Comparison of ENCODE assay signal across 20 cellular contexts in genomic region chr20:2672446-2672845, GRCh38. TPM values are rescaled to one million over a fixed set of nuclear protein-coding genes. Genes with fewer than 3 reads are reported as not detected.
DNase-seq lines count a peak whose midpoint lies in the region; ATAC-seq, FAIRE-seq and TF ChIP-seq lines count a peak whose summit lies in the region.
"Had no signal": no experiment of that assay in that cellular context is flagged by ENCODE, and none has a peak within 500 bp of the region (broad histone marks: within the 10 kb centered on the region; RNA-seq: fewer than 3 reads in every experiment).

No MANE protein-coding gene starts in this region.

- 37% methylated on average over 3 of the region's 3 CpGs for WGBS in A549 (ENCODE audit: missing lambda C conversion rate)
- 91% methylated on average over 3 of the region's 3 CpGs; no CpG with 5 or more reads in 1 of the 2 experiments for WGBS in H1 (ENCODE audit: extremely low coverage in 1 of 2, insufficient coverage in 1 of 2, insufficient read length in 1 of 2, insufficient replicate concordance in 2 of 2, low coverage in 1 of 2, low lambda C conversion rate in 2 of 2, missing lambda C conversion rate in 1 of 2), 2 experiments

- H3K9me3 ChIP-seq in A549 (no peaks in the 10 kb centered on the region), Loucy (ENCODE audit: insufficient read depth, low read depth, low read length) (no peaks in the 10 kb centered on the region), H1 (ENCODE audit: insufficient read depth in 2 of 2, low read depth in 1 of 2, low read length in 1 of 2) (no peaks in the 10 kb centered on the region)
- H3K9me3 ChIP-seq: BLaER1, Caco-2, HAP-1 had no signal

- H2AFZ ChIP-seq in Loucy (ENCODE audit: low read length), result 0 out of 2 replicates have a peak overlapping the region, but pooled peaks have one; percentile 20
- H2AFZ ChIP-seq in H1 (ENCODE audit: low read length), result no peak overlapping the region; the same call in 1 of the 2 replicates
- H2AFZ ChIP-seq: GM23338 had no signal

- H3K36me3 ChIP-seq in Loucy (ENCODE audit: insufficient read depth, low read length) (no peaks in the 10 kb centered on the region), H1 (ENCODE audit: control insufficient read depth in 2 of 4, insufficient read depth in 4 of 4, low read length in 3 of 4) (no peaks in the 10 kb centered on the region)
- H3K36me3 ChIP-seq: BLaER1, HAP-1 had no signal

- no peak overlapping the region for H2BK5ac ChIP-seq in H1 (ENCODE audit: low read depth, low read length)

- no peaks in the 10 kb centered on the region for H3K27me3 ChIP-seq in Loucy (ENCODE audit: insufficient read depth, low read length, poor library complexity, severe bottlenecking)
- no peaks in the 10 kb centered on the region; a peak in 3 of 7 replicates for H3K27me3 ChIP-seq in H1 (replicated peaks in 1 of 4; ENCODE audit: control insufficient read depth in 3 of 4, extremely low read depth in 1 of 4, insufficient read depth in 3 of 4, low read length in 3 of 4)
- H3K27me3 ChIP-seq: BLaER1 had no signal

- in situ Hi-C loops in GM13977 (cut with MboI; ENCODE audit: low pct_unique_long_range_greater_than_20kb, low sequenced_read_pairs, unreplicated experiment), result no loop called here

- no peaks in the 10 kb centered on the region for H3K9me2 ChIP-seq in Loucy (replicated peaks; ENCODE audit: low read depth, low read length)

- TF ChIP-seq EP300 in A549 (IDR thresholded peaks at IDR 0.05), result no peak
- TF ChIP-seq EP300 in H1 (IDR thresholded peaks at IDR 0.05; ENCODE audit: borderline replicate concordance in 1 of 2, low read depth in 2 of 2, low read length in 2 of 2), result no peak

- no peak overlapping the region for H4K5ac ChIP-seq in H1 (ENCODE audit: insufficient read length, low read depth, low read length)

- no peak for ATAC-seq in A549
- no peak for ATAC-seq in HG03520 (IDR thresholded peaks at IDR 0.05; ENCODE audit: unreplicated experiment)
- no peak for ATAC-seq in HG03460 (IDR thresholded peaks at IDR 0.05; ENCODE audit: unreplicated experiment)
- ATAC-seq: CD8-positive, alpha-beta T cell had no signal

- no peak overlapping the region for H3K56ac ChIP-seq in H1 (replicated peaks; ENCODE audit: insufficient read length, low read depth, low read length)

- DNase-seq in A549 (ENCODE audit: low read depth in 1 of 2, low spot score in 1 of 2), result no peak
- DNase-seq in H1 (ENCODE audit: low read depth in 1 of 2, low spot score in 2 of 2), result no peak
- DNase-seq in GM13977 (ENCODE audit: low spot score), result no peak
- DNase-seq: CD4-positive, CD25-positive, alpha-beta regulatory T cell; CD8-positive, alpha-beta T cell; DMS153; DND-41; HFFc6 had no signal

- no peak overlapping the region for H3K4me3 ChIP-seq in A549
- no peak overlapping the region for H3K4me3 ChIP-seq in Loucy (ENCODE audit: low read length, poor library complexity, severe bottlenecking)
- no peak overlapping the region for H3K4me3 ChIP-seq in H1 (ENCODE audit: extremely low read depth in 1 of 4, insufficient read depth in 2 of 4, low read depth in 3 of 4, low read length in 4 of 4)
- H3K4me3 ChIP-seq: BLaER1, GM23338, HAP-1 had no signal

- no peaks in the 10 kb centered on the region for H4K20me1 ChIP-seq in Loucy (ENCODE audit: insufficient read depth, low read length, poor library complexity, severe bottlenecking)
- no peaks in the 10 kb centered on the region for H4K20me1 ChIP-seq in H1 (replicated peaks in 1 of 2; ENCODE audit: control insufficient read depth in 1 of 2, insufficient read depth in 2 of 2, low read length in 2 of 2)
- H4K20me1 ChIP-seq: BLaER1 had no signal

- no peaks in the 10 kb centered on the region for H3K79me2 ChIP-seq in Loucy (ENCODE audit: insufficient read depth, low read length)
- H3K79me2 ChIP-seq in H1 (ENCODE audit: control insufficient read depth in 1 of 2, insufficient read depth in 2 of 2, low read length in 2 of 2), result no peaks in the 10 kb centered on the region

- no peak overlapping the region for H3K4ac ChIP-seq in H1 (replicated peaks; ENCODE audit: insufficient read length, low read depth, low read length)

- H3K79me1 ChIP-seq in H1 (ENCODE audit: low read depth, low read length), result no peaks in the 10 kb centered on the region

- no peak overlapping the region for H3K9ac ChIP-seq in Loucy (ENCODE audit: low read depth, low read length, poor library complexity, severe bottlenecking)
- H3K9ac ChIP-seq in H1 (replicated peaks in 1 of 4; ENCODE audit: extremely low read depth in 1 of 4, low read depth in 3 of 4, low read length in 3 of 4), result peak overlapping the region in 1 of 4 experiments; percentile 4; a peak in 1 of 7 replicates
- H3K9ac ChIP-seq: BLaER1 had no signal

- H3K23ac ChIP-seq in H1 (ENCODE audit: insufficient read length), result no peak overlapping the region

- TF ChIP-seq POLR2A in A549 (IDR thresholded peaks at IDR 0.05; ENCODE audit: low read length), result no peak
- no peak for TF ChIP-seq POLR2A in H1 (IDR thresholded peaks at IDR 0.05; ENCODE audit: control extremely low read depth in 1 of 2, low read depth in 2 of 2, low read length in 2 of 2)

- H2BK120ac ChIP-seq in H1 (replicated peaks; ENCODE audit: low read depth, low read length), result no peak overlapping the region

- no peak for TF ChIP-seq RAD21 in A549 (conservative IDR thresholded peaks at IDR 0.05 in 1 of 2, IDR thresholded peaks at IDR 0.05 in 1 of 2)
- TF ChIP-seq RAD21 in H1 (IDR thresholded peaks at IDR 0.05 in 1 of 2, conservative IDR thresholded peaks at IDR 0.05 in 1 of 2; ENCODE audit: low read depth in 2 of 2, low read length in 2 of 2), result no peak

- no peak overlapping the region for H4K8ac ChIP-seq in H1 (ENCODE audit: extremely low read depth, insufficient read depth, low read length)

- no peaks in the 10 kb centered on the region for H3K23me2 ChIP-seq in H1 (ENCODE audit: low read depth, low read length)

- no peaks in the 10 kb centered on the region for H3F3A ChIP-seq in Loucy (ENCODE audit: low read depth)

- H3K27ac ChIP-seq in A549 (no peak overlapping the region), H1 (ENCODE audit: low read depth, low read length) (no peak overlapping the region)
- H3K27ac ChIP-seq: BLaER1, C4-2B had no signal

- H4K91ac ChIP-seq in H1 (replicated peaks; ENCODE audit: insufficient read length, low read length), result no peak overlapping the region

- H3K4me1 ChIP-seq in A549 (no peaks in the 10 kb centered on the region), Loucy (ENCODE audit: insufficient read depth, low read length, poor library complexity, severe bottlenecking) (no peaks in the 10 kb centered on the region), H1 (replicated peaks in 1 of 4; ENCODE audit: control insufficient read depth in 3 of 4, insufficient read depth in 4 of 4, low read length in 3 of 4) (0 out of 7 replicates have a peak, but pooled peaks cover 0 to 4% (median 0%) of the 10 kb centered on the region in 4 experiments)
- H3K4me1 ChIP-seq: BLaER1, Caco-2, HAP-1 had no signal

- POLR2A ChIA-PET in A549 (lab: Yijun Ruan, JAX), result interaction anchor here (0.7 kb wide), 1 partner anchor 8 kb away, joined by 3 read pairs; the partner anchor contains the start of gene IDH3B
- POLR2A ChIA-PET in H1 (lab: Charles Lee; ENCODE audit: partially characterized antibody), result interaction anchor here (0.9 to 28.5 kb wide), 4 partner anchors 9 to 209 kb away, joined by 3 to 463 read pairs (median 11); partner anchors contain the start of genes IDH3B and NOP56

- H2BK20ac ChIP-seq in H1 (ENCODE audit: low read length), result no peak overlapping the region

- no peak overlapping the region for H2BK12ac ChIP-seq in H1 (ENCODE audit: low read depth, low read length)

- H2BK15ac ChIP-seq in H1 (ENCODE audit: low read length), result 0 out of 2 replicates have a peak overlapping the region, but pooled peaks have one; percentile 61

- H3K4me2 ChIP-seq in A549 (no peak overlapping the region), Loucy (ENCODE audit: low read depth, low read length, poor library complexity, severe bottlenecking) (no peak overlapping the region), H1 (ENCODE audit: insufficient read depth in 1 of 2, low read depth in 2 of 2, low read length in 2 of 2) (no peak overlapping the region)
- H3K4me2 ChIP-seq: BLaER1, GM23338 had no signal

- FAIRE-seq in A549 (lab: Jason Lieb, UNC), result peak; percentile 82
- FAIRE-seq in H1 (lab: Jason Lieb, UNC), result no peak
- FAIRE-seq: G401.6, GM12892, GM19239, H54 had no signal

- no peak overlapping the region for H3K18ac ChIP-seq in H1 (ENCODE audit: extremely low read depth, low read length)

- TF ChIP-seq CTCF in A549 (IDR thresholded peaks at IDR 0.05), result no peak
- no peak for TF ChIP-seq CTCF in Loucy (conservative IDR thresholded peaks at IDR 0.05; ENCODE audit: low read length)
- no peak for TF ChIP-seq CTCF in H1 (IDR thresholded peaks at IDR 0.05; ENCODE audit: control extremely low read depth in 1 of 3, insufficient read depth in 1 of 3, low read depth in 1 of 3, low read length in 3 of 3)
- TF ChIP-seq CTCF in GM13977 (IDR thresholded peaks at IDR 0.05; ENCODE audit: extremely low read depth, insufficient read depth, missing control alignments), result no peak

- CTCF ChIA-PET in A549 (lab: Yijun Ruan, JAX) (interaction anchor here (0.8 to 7.9 kb wide), 9 partner anchors 9 to 329 kb away, joined by 3 to 60 read pairs (median 5); partner anchors contain the start of gene IDH3B), H1 (lab: Charles Lee; ENCODE audit: partially characterized antibody) (interaction anchor here (0.8 to 2.2 kb wide), 19 partner anchors 10 to 499 kb away, joined by 3 to 12 read pairs (median 4); no protein-coding TSS in a partner anchor)

- H2AK5ac ChIP-seq in H1 (ENCODE audit: low read depth, low read length), result no peak overlapping the region

- H3K14ac ChIP-seq in H1 (ENCODE audit: insufficient read length), result no peak overlapping the region

RNA-seq across cellular contexts. Expression of gene IDH3B, which starts 8.4 kb away (rescaled TPM):
- 188 and 200 TPM in 2 replicates for polyA plus RNA-seq in A549 (2011; rRNA removed)
- 252 and 259 TPM in 2 replicates for polyA plus RNA-seq in A549 (2012; cell fraction: cytosol; rRNA removed)
- 494 and 609 TPM in 2 replicates for polyA plus RNA-seq in A549 (2012; cell fraction: nucleus; rRNA removed)
- 141 to 154 TPM (median 149 TPM) in 3 replicates for polyA plus RNA-seq in A549 (2017; fragmentation: RNase III; extraction: RNeasy Plus Mini Kit Qiagen cat#74134 plus additional on column Dnase treatment)
- polyA minus RNA-seq in A549 (2011; rRNA and poly(A)+ RNA removed), result 164 and 170 TPM in 2 replicates
- total RNA-seq in H1 (2021; fragmentation: NEBNext Ultra II Directional; extraction: Animal tissue kit (Norgen Biotek cat#: 25700)), result 103 and 110 TPM in 2 replicates
- 162 and 167 TPM in 2 replicates for polyA plus RNA-seq in H1 (2011; rRNA removed)
- polyA plus RNA-seq in H1 (2011; cell fraction: cytosol; rRNA removed), result 202 TPM
- polyA plus RNA-seq in H1 (2011; cell fraction: nucleus; rRNA removed), result 428 TPM
- 129 to 159 TPM (median 155 TPM) in 4 replicates for polyA plus RNA-seq in H1 (2012, experiment 1 of 2)
- polyA plus RNA-seq in H1 (2012, experiment 2 of 2), result 85.7 TPM
- polyA plus RNA-seq in H1 (2013, experiment 1 of 2), result 59.3 TPM
- polyA plus RNA-seq in H1 (2013, experiment 2 of 2), result 52.9 TPM
- polyA minus RNA-seq in H1 (2011; rRNA and poly(A)+ RNA removed), result 173 and 188 TPM in 2 replicates
- polyA minus RNA-seq in H1 (2011; cell fraction: cytosol; rRNA and poly(A)+ RNA removed), result 64.4 TPM
- polyA minus RNA-seq in H1 (2011; cell fraction: nucleus; rRNA and poly(A)+ RNA removed), result 114 TPM

RNA-seq across cellular contexts. Expression of gene NOP56, which starts 20.0 kb away (rescaled TPM):
- 471 and 571 TPM in 2 replicates for polyA plus RNA-seq in A549 (2011; rRNA removed)
- polyA plus RNA-seq in A549 (2012; cell fraction: cytosol; rRNA removed), result 493 and 522 TPM in 2 replicates
- 926 and 1,083 TPM in 2 replicates for polyA plus RNA-seq in A549 (2012; cell fraction: nucleus; rRNA removed)
- 658 to 761 TPM (median 681 TPM) in 3 replicates for polyA plus RNA-seq in A549 (2017; fragmentation: RNase III; extraction: RNeasy Plus Mini Kit Qiagen cat#74134 plus additional on column Dnase treatment)
- polyA minus RNA-seq in A549 (2011; rRNA and poly(A)+ RNA removed), result 526 and 546 TPM in 2 replicates
- total RNA-seq in H1 (2021; fragmentation: NEBNext Ultra II Directional; extraction: Animal tissue kit (Norgen Biotek cat#: 25700)), result 668 and 677 TPM in 2 replicates
- polyA plus RNA-seq in H1 (2011; rRNA removed), result 364 and 391 TPM in 2 replicates
- 433 TPM for polyA plus RNA-seq in H1 (2011; cell fraction: cytosol; rRNA removed)
- polyA plus RNA-seq in H1 (2011; cell fraction: nucleus; rRNA removed), result 1,642 TPM
- 603 to 679 TPM (median 649 TPM) in 4 replicates for polyA plus RNA-seq in H1 (2012, experiment 1 of 2)
- polyA plus RNA-seq in H1 (2012, experiment 2 of 2), result 135 TPM
- polyA plus RNA-seq in H1 (2013, experiment 1 of 2), result 937 TPM
- 806 TPM for polyA plus RNA-seq in H1 (2013, experiment 2 of 2)
- polyA minus RNA-seq in H1 (2011; rRNA and poly(A)+ RNA removed), result 546 and 558 TPM in 2 replicates
- polyA minus RNA-seq in H1 (2011; cell fraction: cytosol; rRNA and poly(A)+ RNA removed), result 255 TPM
- polyA minus RNA-seq in H1 (2011; cell fraction: nucleus; rRNA and poly(A)+ RNA removed), result 857 TPM

RNA-seq across cellular contexts. Expression of gene EBF4, which starts 20.1 kb away (rescaled TPM):
- polyA plus RNA-seq in A549 (2011; rRNA removed), result 2.2 and 2.9 TPM in 2 replicates
- 1.1 and 1.8 TPM in 2 replicates for polyA plus RNA-seq in A549 (2012; cell fraction: cytosol; rRNA removed)
- 7.8 and 8.6 TPM in 2 replicates for polyA plus RNA-seq in A549 (2012; cell fraction: nucleus; rRNA removed)
- 1.5 to 3.2 TPM (median 2.8 TPM) in 3 replicates for polyA plus RNA-seq in A549 (2017; fragmentation: RNase III; extraction: RNeasy Plus Mini Kit Qiagen cat#74134 plus additional on column Dnase treatment)
- 2.6 and 4.5 TPM in 2 replicates for polyA minus RNA-seq in A549 (2011; rRNA and poly(A)+ RNA removed)
- 1.2 and 1.6 TPM in 2 replicates for total RNA-seq in H1 (2021; fragmentation: NEBNext Ultra II Directional; extraction: Animal tissue kit (Norgen Biotek cat#: 25700))
- polyA plus RNA-seq in H1 (2011; rRNA removed), result 2.9 and 3.6 TPM in 2 replicates
- polyA plus RNA-seq in H1 (2011; cell fraction: cytosol; rRNA removed), result 2.9 TPM
- 16.0 TPM for polyA plus RNA-seq in H1 (2011; cell fraction: nucleus; rRNA removed)
- polyA plus RNA-seq in H1 (2012, experiment 1 of 2), result 3.0 to 6.6 TPM (median 3.9 TPM) in 4 replicates
- 2.3 TPM for polyA plus RNA-seq in H1 (2012, experiment 2 of 2)
- polyA plus RNA-seq in H1 (2013, experiment 1 of 2), result 1.5 TPM
- polyA plus RNA-seq in H1 (2013, experiment 2 of 2), result 1.2 TPM
- polyA minus RNA-seq in H1 (2011; rRNA and poly(A)+ RNA removed), result 1.7 and 2.3 TPM in 2 replicates
- 1.9 TPM for polyA minus RNA-seq in H1 (2011; cell fraction: cytosol; rRNA and poly(A)+ RNA removed)
- 2.4 TPM for polyA minus RNA-seq in H1 (2011; cell fraction: nucleus; rRNA and poly(A)+ RNA removed)
